In genomic region chr3:77599948-77600347, GRCh38 we compare ENCODE assay signal across 28 cellular contexts.
"Had no signal": no experiment of that assay in that cellular context is flagged by ENCODE, and none has a peak within 500 bp of the region (broad histone marks: within the 10 kb centered on the region; RNA-seq: fewer than 3 reads in every experiment).

No MANE protein-coding gene starts in this region.

- H3K4me3 ChIP-seq: colonic mucosa, coronary artery, dorsolateral prefrontal cortex, esophagus muscularis mucosa, esophagus squamous epithelium, gastrocnemius medialis, gastroesophageal sphincter, heart left ventricle, heart right ventricle had no signal

- H3K27ac ChIP-seq: colonic mucosa, coronary artery, dorsolateral prefrontal cortex, epithelial cell of prostate, esophagus muscularis mucosa, esophagus squamous epithelium, foreskin keratinocyte, gastrocnemius medialis, gastroesophageal sphincter, heart left ventricle, heart right ventricle had no signal

- H3K36me3 ChIP-seq: colonic mucosa, esophagus muscularis mucosa, esophagus squamous epithelium, gastrocnemius medialis, gastroesophageal sphincter, heart left ventricle, heart right ventricle had no signal

- H3K27me3 ChIP-seq: colonic mucosa, dorsolateral prefrontal cortex, esophagus muscularis mucosa, esophagus squamous epithelium, foreskin keratinocyte, gastrocnemius medialis, gastroesophageal sphincter, heart left ventricle, heart right ventricle had no signal

- H3K9me3 ChIP-seq: colonic mucosa, esophagus muscularis mucosa, esophagus squamous epithelium, gastrocnemius medialis, gastroesophageal sphincter, heart left ventricle had no signal

- FAIRE-seq: colon, endometrium, endothelial cell of umbilical vein, frontal cortex had no signal

- ATAC-seq: effector memory CD8-positive, alpha-beta T cell; esophagus mucosa; foreskin keratinocyte; gastrocnemius medialis; gastroesophageal sphincter; heart left ventricle; heart right ventricle had no signal

- DNase-seq: colonic mucosa; cortex of kidney; dermis blood vessel endothelial cell; dorsolateral prefrontal cortex; effector CD4-positive, alpha-beta T cell; effector CD8-positive, alpha-beta T cell; effector memory CD4-positive, alpha-beta T cell; effector memory CD8-positive, alpha-beta T cell; endodermal cell; erythroblast; esophagus squamous epithelium; foreskin fibroblast; foreskin keratinocyte; foreskin melanocyte; gastrocnemius medialis; glutamatergic neuron; head of caudate nucleus; heart left ventricle; heart right ventricle had no signal

- H3K4me1 ChIP-seq: colonic mucosa, esophagus muscularis mucosa, esophagus squamous epithelium, foreskin keratinocyte, gastrocnemius medialis, gastroesophageal sphincter, heart left ventricle, heart right ventricle had no signal
